In genomic region chr21:28746166-28746565, GRCh38 we compare ENCODE assay signal across 5 cellular contexts.
"Had no signal": no experiment of that assay in that cellular context is flagged by ENCODE, and none has a peak within 500 bp of the region (broad histone marks: within the 10 kb centered on the region; RNA-seq: fewer than 3 reads in every experiment).

No MANE protein-coding gene starts in this region.

- H3K9me3 ChIP-seq: Peyer's patch, SJSA1 had no signal

- H3K36me3 ChIP-seq: Peyer's patch, SJSA1 had no signal

- H3K4me1 ChIP-seq: Peyer's patch had no signal

- H3K27me3 ChIP-seq: Peyer's patch, SJSA1 had no signal

- H3K27ac ChIP-seq: HL-60, SJSA1, SK-N-MC had no signal

- DNase-seq: NCI-H1048 had no signal
